In genomic region chr16:7221157-7221556, GRCh38 we compare ENCODE assay signal across 8 cellular contexts.
"Had no signal": no experiment of that assay in that cellular context is flagged by ENCODE, and none has a peak within 500 bp of the region (broad histone marks: within the 10 kb centered on the region; RNA-seq: fewer than 3 reads in every experiment).

No MANE protein-coding gene starts in this region.

- H3K4me3 ChIP-seq: GM12878 had no signal

- ATAC-seq: GM12878 had no signal

- DNase-seq: GDM1, GF-D8 had no signal

- FAIRE-seq: G401.6, GM12878, GM12891, GM12892, GM18507, GM19239 had no signal
